ENCODE assay signal across 2 cellular contexts in genomic region chr6:4625557-4625956, GRCh38.
TF ChIP-seq lines count a peak whose summit lies in the region.

No MANE protein-coding gene starts in this region.

TF ChIP-seq in HepG2, 621 proteins besides CTCF, POLR2A, EP300 and RAD21:
- TF ChIP-seq, protein P1, sequence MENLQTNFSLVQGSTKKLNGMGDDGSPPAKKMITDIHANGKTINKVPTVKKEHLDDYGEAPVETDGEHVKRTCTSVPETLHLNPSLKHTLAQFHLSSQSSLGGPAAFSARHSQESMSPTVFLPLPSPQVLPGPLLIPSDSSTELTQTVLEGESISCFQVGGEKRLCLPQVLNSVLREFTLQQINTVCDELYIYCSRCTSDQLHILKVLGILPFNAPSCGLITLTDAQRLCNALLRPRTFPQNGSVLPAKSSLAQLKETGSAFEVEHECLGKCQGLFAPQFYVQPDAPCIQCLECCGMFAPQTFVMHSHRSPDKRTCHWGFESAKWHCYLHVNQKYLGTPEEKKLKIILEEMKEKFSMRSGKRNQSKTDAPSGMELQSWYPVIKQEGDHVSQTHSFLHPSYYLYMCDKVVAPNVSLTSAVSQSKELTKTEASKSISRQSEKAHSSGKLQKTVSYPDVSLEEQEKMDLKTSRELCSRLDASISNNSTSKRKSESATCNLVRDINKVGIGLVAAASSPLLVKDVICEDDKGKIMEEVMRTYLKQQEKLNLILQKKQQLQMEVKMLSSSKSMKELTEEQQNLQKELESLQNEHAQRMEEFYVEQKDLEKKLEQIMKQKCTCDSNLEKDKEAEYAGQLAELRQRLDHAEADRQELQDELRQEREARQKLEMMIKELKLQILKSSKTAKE (CRISPR knock-in tag; IDR thresholded peaks at IDR 0.05; ENCODE audit: borderline replicate concordance): no peak
- peak; percentile 85 for TF ChIP-seq CEBPB (IDR thresholded peaks at IDR 0.05; ENCODE audit: borderline replicate concordance, low read depth, low read length)
- TF ChIP-seq AGO1 (IDR thresholded peaks at IDR 0.05; ENCODE audit: low read depth, low read length, poor library complexity, severe bottlenecking): no peak
- TF ChIP-seq, protein P2, sequence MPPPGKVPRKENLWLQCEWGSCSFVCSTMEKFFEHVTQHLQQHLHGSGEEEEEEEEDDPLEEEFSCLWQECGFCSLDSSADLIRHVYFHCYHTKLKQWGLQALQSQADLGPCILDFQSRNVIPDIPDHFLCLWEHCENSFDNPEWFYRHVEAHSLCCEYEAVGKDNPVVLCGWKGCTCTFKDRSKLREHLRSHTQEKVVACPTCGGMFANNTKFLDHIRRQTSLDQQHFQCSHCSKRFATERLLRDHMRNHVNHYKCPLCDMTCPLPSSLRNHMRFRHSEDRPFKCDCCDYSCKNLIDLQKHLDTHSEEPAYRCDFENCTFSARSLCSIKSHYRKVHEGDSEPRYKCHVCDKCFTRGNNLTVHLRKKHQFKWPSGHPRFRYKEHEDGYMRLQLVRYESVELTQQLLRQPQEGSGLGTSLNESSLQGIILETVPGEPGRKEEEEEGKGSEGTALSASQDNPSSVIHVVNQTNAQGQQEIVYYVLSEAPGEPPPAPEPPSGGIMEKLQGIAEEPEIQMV (CRISPR knock-in tag; IDR thresholded peaks at IDR 0.05; ENCODE audit: low read depth): no peak
- TF ChIP-seq TOE1 (CRISPR knock-in tag; IDR thresholded peaks at IDR 0.05): no peak

TF ChIP-seq in K562, 482 proteins besides CTCF, POLR2A, EP300 and RAD21 (continued from another document):
- TF ChIP-seq ATF6 (CRISPR knock-in tag; IDR thresholded peaks at IDR 0.05): no peak
- no peak for TF ChIP-seq ZNF766 (CRISPR knock-in tag; conservative IDR thresholded peaks at IDR 0.05)
- peak; percentile 27; the same call in 1 of the 2 replicates for TF ChIP-seq SPI1 (IDR thresholded peaks at IDR 0.05; ENCODE audit: borderline replicate concordance, low read depth, low read length)
- TF ChIP-seq, protein P3, sequence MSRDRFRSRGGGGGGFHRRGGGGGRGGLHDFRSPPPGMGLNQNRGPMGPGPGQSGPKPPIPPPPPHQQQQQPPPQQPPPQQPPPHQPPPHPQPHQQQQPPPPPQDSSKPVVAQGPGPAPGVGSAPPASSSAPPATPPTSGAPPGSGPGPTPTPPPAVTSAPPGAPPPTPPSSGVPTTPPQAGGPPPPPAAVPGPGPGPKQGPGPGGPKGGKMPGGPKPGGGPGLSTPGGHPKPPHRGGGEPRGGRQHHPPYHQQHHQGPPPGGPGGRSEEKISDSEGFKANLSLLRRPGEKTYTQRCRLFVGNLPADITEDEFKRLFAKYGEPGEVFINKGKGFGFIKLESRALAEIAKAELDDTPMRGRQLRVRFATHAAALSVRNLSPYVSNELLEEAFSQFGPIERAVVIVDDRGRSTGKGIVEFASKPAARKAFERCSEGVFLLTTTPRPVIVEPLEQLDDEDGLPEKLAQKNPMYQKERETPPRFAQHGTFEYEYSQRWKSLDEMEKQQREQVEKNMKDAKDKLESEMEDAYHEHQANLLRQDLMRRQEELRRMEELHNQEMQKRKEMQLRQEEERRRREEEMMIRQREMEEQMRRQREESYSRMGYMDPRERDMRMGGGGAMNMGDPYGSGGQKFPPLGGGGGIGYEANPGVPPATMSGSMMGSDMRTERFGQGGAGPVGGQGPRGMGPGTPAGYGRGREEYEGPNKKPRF (IDR thresholded peaks at IDR 0.05; ENCODE audit: low read depth, low read length): no peak
- TF ChIP-seq CEBPB (tag; IDR thresholded peaks at IDR 0.05): peak; percentile 84
- TF ChIP-seq, protein P4, sequence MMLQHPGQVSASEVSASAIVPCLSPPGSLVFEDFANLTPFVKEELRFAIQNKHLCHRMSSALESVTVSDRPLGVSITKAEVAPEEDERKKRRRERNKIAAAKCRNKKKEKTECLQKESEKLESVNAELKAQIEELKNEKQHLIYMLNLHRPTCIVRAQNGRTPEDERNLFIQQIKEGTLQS (IDR thresholded peaks at IDR 0.05): peak; percentile 74
- TF ChIP-seq, protein P4 (CRISPR knock-in tag; conservative IDR thresholded peaks at IDR 0.05): no peak
- no peak for TF ChIP-seq ZNF699 (CRISPR knock-in tag; IDR thresholded peaks at IDR 0.05; ENCODE audit: insufficient replicate concordance)
- peak; percentile 40; the same call in 1 of the 2 replicates for TF ChIP-seq ATF7 (IDR thresholded peaks at IDR 0.05)
- no peak for TF ChIP-seq ETV6 (IDR thresholded peaks at IDR 0.05; ENCODE audit: borderline replicate concordance in 1 of 2, low read depth in 2 of 2, low read length in 1 of 2)
- no peak for TF ChIP-seq ETV6 (CRISPR knock-in tag; IDR thresholded peaks at IDR 0.05; ENCODE audit: borderline replicate concordance)
